1 cellular context compared by ENCODE assay signal in genomic region chr7:156167417-156167807, GRCh38.
TF ChIP-seq lines count a peak whose summit lies in the region.

No MANE protein-coding gene starts in this region.

TF ChIP-seq in GM23338, 12 proteins besides CTCF, POLR2A, EP300 and RAD21 (continued from another document):
- no peak for TF ChIP-seq ZNF114 (CRISPR knock-in tag; IDR thresholded peaks at IDR 0.05)
